In the genomic region with DNA sequence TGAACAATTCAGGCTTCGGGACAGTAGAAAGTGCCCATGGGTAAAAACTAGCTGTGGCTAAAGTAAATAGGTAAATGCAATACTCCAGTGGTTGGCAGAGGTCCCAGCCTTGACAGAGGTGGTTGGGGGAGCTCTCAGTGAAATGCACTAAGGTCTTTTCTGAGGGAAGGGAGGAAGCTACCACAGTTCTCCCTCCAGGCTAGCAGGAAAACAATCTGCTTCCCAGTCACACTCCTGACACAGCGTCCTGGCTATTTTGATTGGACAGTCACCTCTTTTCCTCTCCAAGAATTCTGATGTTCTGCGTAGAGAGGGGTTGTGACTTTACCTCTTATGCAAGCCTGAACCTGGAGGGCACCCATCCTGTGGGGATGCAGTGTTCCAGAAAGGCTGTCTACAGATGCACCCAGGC, we compare ENCODE assay signal across 22 cellular contexts.
A peak's percentile ranks its signal among the peaks of the same experiment; 100 is the strongest.
DNase-seq lines count a peak whose midpoint lies in the region; ATAC-seq and TF ChIP-seq lines count a peak whose summit lies in the region.
"Had no signal": no experiment of that assay in that cellular context is flagged by ENCODE, and none has a peak within 500 bp of the region (broad histone marks: within the 10 kb centered on the region; RNA-seq: fewer than 3 reads in every experiment).

No MANE protein-coding gene starts in this region.

- BruUV-seq in Calu3 (replicated peaks; lab: Mats Ljungman, UMichigan) = no TSS peak

- CTCF ChIA-PET in Calu3 (lab: Charles Lee) = interaction anchor here (0.6 kb wide), 1 partner anchor 660 kb away, joined by 4 read pairs; no protein-coding TSS in a partner anchor

- no peak overlapping the region for H3K27ac Mint-ChIP-seq in Calu3 (ENCODE audit: unreplicated experiment)
- no peak overlapping the region for H3K27ac Mint-ChIP-seq in stimulated activated naive B cell treated with anti-CD40 and anti-IgM and Interleukin-4, amounts not matched to agents 10 μg/mL and 1 μg/mL and 100 μg/mL, for 72 hours
- H3K27ac Mint-ChIP-seq: activated CD4-positive, alpha-beta T cell treated with anti-CD3 and anti-CD28 coated beads, Interleukin-2, amount 10 ng/mL, durations not matched to agents 24 days and 14 days; CD8-positive, alpha-beta T cell; neural progenitor cell had no signal

- no peak for ATAC-seq in HG02763 (IDR thresholded peaks at IDR 0.05; ENCODE audit: unreplicated experiment)
- ATAC-seq in stimulated activated naive B cell treated with anti-CD40 and anti-IgM and Interleukin-4, amounts not matched to agents 10 μg/mL and 1 μg/mL and 100 μg/mL, for 72 hours (replicated peaks) = no peak
- ATAC-seq: CD8-positive, alpha-beta T cell; SK-N-SH treated with all-trans-retinoic acid at 6 μM for 48 hours had no signal

- H3K36me3 Mint-ChIP-seq in Calu3 (ENCODE audit: insufficient read depth, unreplicated experiment) = no peaks in the 10 kb centered on the region
- H3K36me3 Mint-ChIP-seq in stimulated activated naive B cell treated with anti-CD40 and anti-IgM and Interleukin-4, amounts not matched to agents 10 μg/mL and 1 μg/mL and 100 μg/mL, for 72 hours = no peaks in the 10 kb centered on the region
- H3K36me3 Mint-ChIP-seq: CD8-positive, alpha-beta T cell; neural progenitor cell had no signal

- DNase-seq in Calu3 (peak; percentile 11), RPMI7951 (ENCODE audit: low read depth) (peak; percentile 32), glomerular visceral epithelial cell (ENCODE audit: extremely low spot score) (peak; percentile 25), renal cortical epithelial cell (ENCODE audit: low read depth) (peak; percentile 96)
- no peak for DNase-seq in stimulated activated naive B cell treated with anti-CD40 and anti-IgM and Interleukin-4, amounts not matched to agents 10 μg/mL and 1 μg/mL and 100 μg/mL, for 72 hours
- DNase-seq in activated CD4-positive, CD25-positive, alpha-beta regulatory T cell (lab: John Stamatoyannopoulos, UW) = no peak
- DNase-seq: activated CD4-positive, alpha-beta T cell treated with anti-CD3 and anti-CD28 coated beads, Interleukin-2, amount 10 ng/mL, durations not matched to agents 24 days and 14 days; activated naive CD4-positive, alpha-beta T cell; activated T-cell treated with anti-CD3 and anti-CD28 coated beads, Interleukin-2, amount 50 U/mL, for 48 hours; adrenal gland; CD8-positive, alpha-beta T cell; colonic mucosa; effector memory CD4-positive, alpha-beta T cell; mammary epithelial cell; MG63; NCI-H1436 treated with DMSO at 0.1 percent for 48 hours; NCI-H526 treated with DMSO at 0.1 percent for 48 hours; psoas muscle; stimulated activated CD4-positive, alpha-beta T cell treated with anti-CD3 and anti-CD28 coated beads, Interleukin-1b, Interleukin-23, amount 100 ng/mL, for 48 hours had no signal

- TF ChIP-seq CTCF in Calu3 (IDR thresholded peaks at IDR 0.05; ENCODE audit: unreplicated experiment) = no peak

- intact Hi-C loops in Calu3 (cut with micrococcal nuclease; ENCODE audit: unreplicated experiment) = loop anchor here (5.0 kb wide), 1 partner anchor 195 kb away; the partner anchor contains the start of gene FNDC3A

- H3K4me3 Mint-ChIP-seq in Calu3 (ENCODE audit: low read depth, unreplicated experiment) = no peak overlapping the region
- no peak overlapping the region for H3K4me3 Mint-ChIP-seq in stimulated activated naive B cell treated with anti-CD40 and anti-IgM and Interleukin-4, amounts not matched to agents 10 μg/mL and 1 μg/mL and 100 μg/mL, for 72 hours
- H3K4me3 Mint-ChIP-seq: activated CD4-positive, alpha-beta T cell treated with anti-CD3 and anti-CD28 coated beads, Interleukin-2, amount 10 ng/mL, durations not matched to agents 24 days and 14 days; CD8-positive, alpha-beta T cell; neural progenitor cell had no signal

- no peaks in the 10 kb centered on the region for H3K9me3 Mint-ChIP-seq in Calu3 (ENCODE audit: low read depth, unreplicated experiment)
- peaks cover 6 to 8% of the 10 kb centered on the region in 2 donors for H3K9me3 Mint-ChIP-seq in stimulated activated naive B cell treated with anti-CD40 and anti-IgM and Interleukin-4, amounts not matched to agents 10 μg/mL and 1 μg/mL and 100 μg/mL, for 72 hours

- no peaks in the 10 kb centered on the region for H3K27me3 Mint-ChIP-seq in Calu3 (ENCODE audit: unreplicated experiment)
- peaks cover 0 to 9% of the 10 kb centered on the region in 2 donors for H3K27me3 Mint-ChIP-seq in stimulated activated naive B cell treated with anti-CD40 and anti-IgM and Interleukin-4, amounts not matched to agents 10 μg/mL and 1 μg/mL and 100 μg/mL, for 72 hours

- peaks cover 17% of the 10 kb centered on the region for H3K4me1 Mint-ChIP-seq in Calu3 (ENCODE audit: low read depth, unreplicated experiment)
- H3K4me1 Mint-ChIP-seq in stimulated activated naive B cell treated with anti-CD40 and anti-IgM and Interleukin-4, amounts not matched to agents 10 μg/mL and 1 μg/mL and 100 μg/mL, for 72 hours = no peaks in the 10 kb centered on the region
- H3K4me1 Mint-ChIP-seq: activated CD4-positive, alpha-beta T cell treated with anti-CD3 and anti-CD28 coated beads, Interleukin-2, amount 10 ng/mL, durations not matched to agents 24 days and 14 days had no signal

Comparison
In these comparisons a context has a peak if more than half of its experiments do, and no peak if none do; other contexts are left out.
1. DNase-seq: peak in Calu3 (single experiment), RPMI7951 (single experiment), glomerular visceral epithelial cell (single experiment) and renal cortical epithelial cell (single experiment); none in stimulated activated naive B cell treated with anti-CD40 and anti-IgM and Interleukin-4, amounts not matched to agents 10 μg/mL and 1 μg/mL and 100 μg/mL, for 72 hours (single experiment) and activated CD4-positive, CD25-positive, alpha-beta regulatory T cell (0 of 4).